Comparison of ENCODE assay signal across 1 cellular context in genomic region chr7:129611246-129612111, GRCh38.
A peak's percentile ranks its signal among the peaks of the same experiment; 100 is the strongest.
TF ChIP-seq lines count a peak whose summit lies in the region.

NRF1 (plus strand) TSS chr7:129611720; CDS start chr7:129657352, 45,632 bp downstream.

TF ChIP-seq in GM12878, 131 proteins besides CTCF, POLR2A, EP300 and RAD21 (continued from another document and continues in another):
- TF ChIP-seq E2F4 (IDR thresholded peaks at IDR 0.05; ENCODE audit: low read depth, low read length) (no peak), BHLHE40 (IDR thresholded peaks at IDR 0.05; ENCODE audit: borderline replicate concordance in 1 of 2, low read depth in 2 of 2, low read length in 1 of 2) (peak; percentile 92 to 98), ASH2L (IDR thresholded peaks at IDR 0.05; ENCODE audit: borderline replicate concordance, low read depth) (no peak), FOXM1 (IDR thresholded peaks at IDR 0.05; ENCODE audit: low read depth, low read length) (no peak), SRF (IDR thresholded peaks at IDR 0.05; ENCODE audit: low read depth in 2 of 2, low read length in 2 of 2) (no peak), TCF12 (IDR thresholded peaks at IDR 0.05; ENCODE audit: low read depth, low read length) (peak; percentile 65; the same call in 1 of the 2 replicates), JUND (IDR thresholded peaks at IDR 0.05; ENCODE audit: low read depth, low read length) (no peak), SMAD1 (IDR thresholded peaks at IDR 0.05; ENCODE audit: low read depth, partially characterized antibody) (no peak), EED (IDR thresholded peaks at IDR 0.05; ENCODE audit: low read depth) (no peak), RB1 (IDR thresholded peaks at IDR 0.05; ENCODE audit: borderline replicate concordance) (peak; percentile 76; the same call in 1 of the 2 replicates), ATF2 (IDR thresholded peaks at IDR 0.05; ENCODE audit: low read length) (no peak), EGR1 (IDR thresholded peaks at IDR 0.05; ENCODE audit: borderline replicate concordance in 1 of 2, low read depth in 2 of 2, low read length in 2 of 2) (peak; percentile 28 to 74; a peak in 2 of 3 replicates), RUNX3 (IDR thresholded peaks at IDR 0.05; ENCODE audit: low read length) (peak; percentile 48; the same call in 1 of the 2 replicates), ZNF384 (IDR thresholded peaks at IDR 0.05; ENCODE audit: borderline replicate concordance, low read depth, low read length) (no peak), NFYA (IDR thresholded peaks at IDR 0.05; ENCODE audit: borderline replicate concordance, low read depth, low read length) (no peak), TCF7 (IDR thresholded peaks at IDR 0.05; ENCODE audit: borderline replicate concordance) (no peak), TAF1 (IDR thresholded peaks at IDR 0.05; ENCODE audit: borderline replicate concordance, low read depth, low read length) (peak; percentile 87), BCL3 (IDR thresholded peaks at IDR 0.05; ENCODE audit: borderline replicate concordance, insufficient read depth, low read depth, low read length, poor library complexity, severe bottlenecking) (peak; percentile 28), KLF5 (IDR thresholded peaks at IDR 0.05; ENCODE audit: partially characterized antibody) (peak; percentile 81), SREBF2 (IDR thresholded peaks at IDR 0.05; ENCODE audit: low read length) (no peak), FOS (IDR thresholded peaks at IDR 0.05; ENCODE audit: borderline replicate concordance, extremely low read depth, insufficient read length) (no peak), STAT3 (IDR thresholded peaks at IDR 0.05; ENCODE audit: low read depth, low read length) (no peak), POLR2AphosphoS2 (IDR thresholded peaks at IDR 0.05; ENCODE audit: low read depth, low read length) (peak; percentile 87), SIX5 (IDR thresholded peaks at IDR 0.05; ENCODE audit: low read depth, low read length, severe bottlenecking) (peak; percentile 59), RCOR1 (conservative IDR thresholded peaks at IDR 0.05; ENCODE audit: low read depth, low read length) (no peak), PML (IDR thresholded peaks at IDR 0.05; ENCODE audit: low read length) (peak; percentile 71; the same call in 1 of the 2 replicates), ZZZ3 (IDR thresholded peaks at IDR 0.05; ENCODE audit: control insufficient read depth, insufficient read length, low read depth) (no peak), JUNB (IDR thresholded peaks at IDR 0.05) (no peak), WRNIP1 (IDR thresholded peaks at IDR 0.05; ENCODE audit: borderline replicate concordance, low read depth, low read length) (no peak), NFIC (IDR thresholded peaks at IDR 0.05; ENCODE audit: low read depth, low read length) (no peak), DPF2 (IDR thresholded peaks at IDR 0.05) (peak; percentile 86), NR2F1 (conservative IDR thresholded peaks at IDR 0.05) (peak; percentile 54; the same call in 1 of the 2 replicates), MTA3 (IDR thresholded peaks at IDR 0.05; ENCODE audit: borderline replicate concordance, low read length) (no peak), SMAD5 (IDR thresholded peaks at IDR 0.05; ENCODE audit: low read depth) (no peak), RBBP5 (conservative IDR thresholded peaks at IDR 0.05) (no peak), SIN3A (IDR thresholded peaks at IDR 0.05; ENCODE audit: low read depth, low read length) (no peak), USF1 (IDR thresholded peaks at IDR 0.05; ENCODE audit: borderline replicate concordance, extremely low read length, insufficient read depth, low read depth, low read length) (no peak), ZNF274 (IDR thresholded peaks at IDR 0.05; ENCODE audit: insufficient read depth, insufficient read length) (no peak), IRF4 (IDR thresholded peaks at IDR 0.05; ENCODE audit: low read depth, low read length) (no peak), CHD4 (IDR thresholded peaks at IDR 0.05) (no peak), RELA (IDR thresholded peaks at IDR 0.05; ENCODE audit: borderline replicate concordance, partially characterized antibody) (peak; percentile 94), ZSCAN29 (IDR thresholded peaks at IDR 0.05) (0 out of 2 replicates have a peak, but pooled peaks have one; percentile 6), IKZF2 (IDR thresholded peaks at IDR 0.05) (no peak), SP1 (IDR thresholded peaks at IDR 0.05; ENCODE audit: low read depth, low read length) (peak; percentile 18), BMI1 (IDR thresholded peaks at IDR 0.05; ENCODE audit: borderline replicate concordance) (no peak), GABPA (IDR thresholded peaks at IDR 0.05; ENCODE audit: low read depth) (no peak), LARP7 (IDR thresholded peaks at IDR 0.05) (peak; percentile 94; the same call in 1 of the 2 replicates), CHD1 (IDR thresholded peaks at IDR 0.05; ENCODE audit: low read depth, low read length) (peak; percentile 66; the same call in 1 of the 2 replicates), SKIL (IDR thresholded peaks at IDR 0.05; ENCODE audit: low read depth, poor library complexity, severe bottlenecking) (no peak), CEBPB (IDR thresholded peaks at IDR 0.05; ENCODE audit: borderline replicate concordance in 1 of 2, low read depth in 2 of 2, low read length in 2 of 2) (no peak), HCFC1 (IDR thresholded peaks at IDR 0.05; ENCODE audit: low read length) (peak; percentile 68)
- TF ChIP-seq, protein P1, sequence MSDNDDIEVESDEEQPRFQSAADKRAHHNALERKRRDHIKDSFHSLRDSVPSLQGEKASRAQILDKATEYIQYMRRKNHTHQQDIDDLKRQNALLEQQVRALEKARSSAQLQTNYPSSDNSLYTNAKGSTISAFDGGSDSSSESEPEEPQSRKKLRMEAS (IDR thresholded peaks at IDR 0.05; ENCODE audit: low read depth, low read length): peak; percentile 70; the same call in 1 of the 2 replicates
- TF ChIP-seq, protein P2, sequence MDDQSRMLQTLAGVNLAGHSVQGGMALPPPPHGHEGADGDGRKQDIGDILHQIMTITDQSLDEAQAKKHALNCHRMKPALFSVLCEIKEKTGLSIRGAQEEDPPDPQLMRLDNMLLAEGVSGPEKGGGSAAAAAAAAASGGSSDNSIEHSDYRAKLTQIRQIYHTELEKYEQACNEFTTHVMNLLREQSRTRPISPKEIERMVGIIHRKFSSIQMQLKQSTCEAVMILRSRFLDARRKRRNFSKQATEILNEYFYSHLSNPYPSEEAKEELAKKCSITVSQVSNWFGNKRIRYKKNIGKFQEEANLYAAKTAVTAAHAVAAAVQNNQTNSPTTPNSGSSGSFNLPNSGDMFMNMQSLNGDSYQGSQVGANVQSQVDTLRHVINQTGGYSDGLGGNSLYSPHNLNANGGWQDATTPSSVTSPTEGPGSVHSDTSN (IDR thresholded peaks at IDR 0.05; ENCODE audit: insufficient replicate concordance, low read depth, low read length): no peak
- TF ChIP-seq, protein P3, sequence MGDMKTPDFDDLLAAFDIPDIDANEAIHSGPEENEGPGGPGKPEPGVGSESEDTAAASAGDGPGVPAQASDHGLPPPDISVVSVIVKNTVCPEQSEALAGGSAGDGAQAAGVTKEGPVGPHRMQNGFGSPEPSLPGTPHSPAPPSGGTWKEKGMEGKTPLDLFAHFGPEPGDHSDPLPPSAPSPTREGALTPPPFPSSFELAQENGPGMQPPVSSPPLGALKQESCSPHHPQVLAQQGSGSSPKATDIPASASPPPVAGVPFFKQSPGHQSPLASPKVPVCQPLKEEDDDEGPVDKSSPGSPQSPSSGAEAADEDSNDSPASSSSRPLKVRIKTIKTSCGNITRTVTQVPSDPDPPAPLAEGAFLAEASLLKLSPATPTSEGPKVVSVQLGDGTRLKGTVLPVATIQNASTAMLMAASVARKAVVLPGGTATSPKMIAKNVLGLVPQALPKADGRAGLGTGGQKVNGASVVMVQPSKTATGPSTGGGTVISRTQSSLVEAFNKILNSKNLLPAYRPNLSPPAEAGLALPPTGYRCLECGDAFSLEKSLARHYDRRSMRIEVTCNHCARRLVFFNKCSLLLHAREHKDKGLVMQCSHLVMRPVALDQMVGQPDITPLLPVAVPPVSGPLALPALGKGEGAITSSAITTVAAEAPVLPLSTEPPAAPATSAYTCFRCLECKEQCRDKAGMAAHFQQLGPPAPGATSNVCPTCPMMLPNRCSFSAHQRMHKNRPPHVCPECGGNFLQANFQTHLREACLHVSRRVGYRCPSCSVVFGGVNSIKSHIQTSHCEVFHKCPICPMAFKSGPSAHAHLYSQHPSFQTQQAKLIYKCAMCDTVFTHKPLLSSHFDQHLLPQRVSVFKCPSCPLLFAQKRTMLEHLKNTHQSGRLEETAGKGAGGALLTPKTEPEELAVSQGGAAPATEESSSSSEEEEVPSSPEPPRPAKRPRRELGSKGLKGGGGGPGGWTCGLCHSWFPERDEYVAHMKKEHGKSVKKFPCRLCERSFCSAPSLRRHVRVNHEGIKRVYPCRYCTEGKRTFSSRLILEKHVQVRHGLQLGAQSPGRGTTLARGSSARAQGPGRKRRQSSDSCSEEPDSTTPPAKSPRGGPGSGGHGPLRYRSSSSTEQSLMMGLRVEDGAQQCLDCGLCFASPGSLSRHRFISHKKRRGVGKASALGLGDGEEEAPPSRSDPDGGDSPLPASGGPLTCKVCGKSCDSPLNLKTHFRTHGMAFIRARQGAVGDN (IDR thresholded peaks at IDR 0.05): peak; percentile 89
- TF ChIP-seq, protein P4, sequence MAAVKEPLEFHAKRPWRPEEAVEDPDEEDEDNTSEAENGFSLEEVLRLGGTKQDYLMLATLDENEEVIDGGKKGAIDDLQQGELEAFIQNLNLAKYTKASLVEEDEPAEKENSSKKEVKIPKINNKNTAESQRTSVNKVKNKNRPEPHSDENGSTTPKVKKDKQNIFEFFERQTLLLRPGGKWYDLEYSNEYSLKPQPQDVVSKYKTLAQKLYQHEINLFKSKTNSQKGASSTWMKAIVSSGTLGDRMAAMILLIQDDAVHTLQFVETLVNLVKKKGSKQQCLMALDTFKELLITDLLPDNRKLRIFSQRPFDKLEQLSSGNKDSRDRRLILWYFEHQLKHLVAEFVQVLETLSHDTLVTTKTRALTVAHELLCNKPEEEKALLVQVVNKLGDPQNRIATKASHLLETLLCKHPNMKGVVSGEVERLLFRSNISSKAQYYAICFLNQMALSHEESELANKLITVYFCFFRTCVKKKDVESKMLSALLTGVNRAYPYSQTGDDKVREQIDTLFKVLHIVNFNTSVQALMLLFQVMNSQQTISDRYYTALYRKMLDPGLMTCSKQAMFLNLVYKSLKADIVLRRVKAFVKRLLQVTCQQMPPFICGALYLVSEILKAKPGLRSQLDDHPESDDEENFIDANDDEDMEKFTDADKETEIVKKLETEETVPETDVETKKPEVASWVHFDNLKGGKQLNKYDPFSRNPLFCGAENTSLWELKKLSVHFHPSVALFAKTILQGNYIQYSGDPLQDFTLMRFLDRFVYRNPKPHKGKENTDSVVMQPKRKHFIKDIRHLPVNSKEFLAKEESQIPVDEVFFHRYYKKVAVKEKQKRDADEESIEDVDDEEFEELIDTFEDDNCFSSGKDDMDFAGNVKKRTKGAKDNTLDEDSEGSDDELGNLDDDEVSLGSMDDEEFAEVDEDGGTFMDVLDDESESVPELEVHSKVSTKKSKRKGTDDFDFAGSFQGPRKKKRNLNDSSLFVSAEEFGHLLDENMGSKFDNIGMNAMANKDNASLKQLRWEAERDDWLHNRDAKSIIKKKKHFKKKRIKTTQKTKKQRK (IDR thresholded peaks at IDR 0.05; ENCODE audit: low read depth, low read length): no peak
